12 cellular contexts compared by ENCODE assay signal in genomic region chr12:20527396-20528154, GRCh38.
DNase-seq lines count a peak whose midpoint lies in the region; ATAC-seq, FAIRE-seq and TF ChIP-seq lines count a peak whose summit lies in the region.
"Had no signal": no experiment of that assay in that cellular context is flagged by ENCODE, and none has a peak within 500 bp of the region (broad histone marks: within the 10 kb centered on the region; RNA-seq: fewer than 3 reads in every experiment).

No MANE protein-coding gene starts in this region.

- no peak overlapping the region for H3K18ac ChIP-seq in neuronal stem cell (ENCODE audit: low read length)

- no peak overlapping the region for H3K4ac ChIP-seq in neuronal stem cell (ENCODE audit: low read length)

- peaks cover 12% of the 10 kb centered on the region for H3K79me2 ChIP-seq in ACC112 (ENCODE audit: control insufficient read depth, insufficient read depth, low read length, unreplicated experiment)

- H3K9me3 ChIP-seq in neuronal stem cell (replicated peaks in 1 of 2; ENCODE audit: control insufficient read depth in 2 of 2, insufficient read depth in 1 of 2, low read depth in 1 of 2, low read length in 2 of 2) = no peaks in the 10 kb centered on the region
- H3K9me3 ChIP-seq: adrenal gland had no signal

- H2AFZ ChIP-seq in ACC112 (ENCODE audit: low read length, unreplicated experiment) (peak overlapping the region; percentile 80), neuronal stem cell (ENCODE audit: low read length) (peak overlapping the region; percentile 72)

- H3K27ac ChIP-seq in ACC112 (ENCODE audit: low read depth, low read length) (peak overlapping the region; percentile 80), neuronal stem cell (replicated peaks; ENCODE audit: low read length) (no peak overlapping the region)
- H3K27ac ChIP-seq: adrenal gland had no signal

- H2AK5ac ChIP-seq in neuronal stem cell (ENCODE audit: low read depth, low read length) = no peak overlapping the region

- H3K27me3 ChIP-seq in ACC112 (ENCODE audit: insufficient read depth, low read length) (no peaks in the 10 kb centered on the region), neuronal stem cell (ENCODE audit: control insufficient read depth in 3 of 3, insufficient read depth in 3 of 3, low read depth in 1 of 3, low read length in 3 of 3) (no peaks in the 10 kb centered on the region)
- H3K27me3 ChIP-seq: adrenal gland had no signal

- H2BK12ac ChIP-seq in neuronal stem cell (ENCODE audit: low read length) = no peak overlapping the region

- H3K14ac ChIP-seq in neuronal stem cell (ENCODE audit: low read length) = no peak overlapping the region

- no peak for FAIRE-seq in GM12891 (lab: Jason Lieb, UNC)

- no peak overlapping the region for H3K23ac ChIP-seq in neuronal stem cell (ENCODE audit: low read depth, low read length, poor library complexity)

- H3K4me2 ChIP-seq in neuronal stem cell (ENCODE audit: insufficient read depth, low read length, poor library complexity, severe bottlenecking) = no peak overlapping the region

- in situ Hi-C loops in astrocyte of the cerebellum (cut with HindIII; ENCODE audit: low sequenced_read_pairs) = no loop called here

- TF ChIP-seq CTCF in astrocyte of the cerebellum (IDR thresholded peaks at IDR 0.05; ENCODE audit: low read depth, low read length, missing control alignments) (no peak), foreskin fibroblast (IDR thresholded peaks at IDR 0.05; ENCODE audit: low read depth, low read length) (no peak)

- H3K36me3 ChIP-seq in ACC112 (ENCODE audit: insufficient read depth, low read length) = no peaks in the 10 kb centered on the region
- no peaks in the 10 kb centered on the region for H3K36me3 ChIP-seq in neuronal stem cell (replicated peaks in 1 of 2; ENCODE audit: control insufficient read depth in 2 of 2, insufficient read depth in 2 of 2, low read length in 2 of 2)
- H3K36me3 ChIP-seq: adrenal gland had no signal

- ATAC-seq in HG03457 (IDR thresholded peaks at IDR 0.05; ENCODE audit: unreplicated experiment) = no peak

- H2BK120ac ChIP-seq in neuronal stem cell (ENCODE audit: low read depth, low read length) = no peak overlapping the region

- no CpG with 5 or more reads among the region's 8 CpGs for WGBS in neuronal stem cell (ENCODE audit: extremely low coverage in 2 of 2, insufficient read length in 2 of 2, insufficient replicate concordance in 1 of 2), 2 donors

- no peak overlapping the region for H2BK5ac ChIP-seq in neuronal stem cell (ENCODE audit: low read length)

- H4K8ac ChIP-seq in neuronal stem cell (ENCODE audit: low read depth, low read length) = no peak overlapping the region

- H3K4me1 ChIP-seq in ACC112 (ENCODE audit: control insufficient read depth, insufficient read depth, low read length, unreplicated experiment) (peaks cover 46% of the 10 kb centered on the region), neuronal stem cell (ENCODE audit: control insufficient read depth in 2 of 2, insufficient read depth in 1 of 2, low read depth in 1 of 2, low read length in 2 of 2) (peaks cover 0 to 5% of the 10 kb centered on the region in 2 donors)
- H3K4me1 ChIP-seq: adrenal gland had no signal

- peak overlapping the region; percentile 61 for H3K4me3 ChIP-seq in ACC112 (ENCODE audit: low read depth, low read length)
- no peak overlapping the region for H3K4me3 ChIP-seq in astrocyte of the cerebellum (ENCODE audit: low read depth, low read length)
- no peak overlapping the region for H3K4me3 ChIP-seq in foreskin fibroblast (ENCODE audit: low read depth in 1 of 2, low read length in 2 of 2)
- H3K4me3 ChIP-seq in neuronal stem cell (ENCODE audit: low read length in 2 of 2) = no peak overlapping the region
- H3K4me3 ChIP-seq: adrenal gland had no signal

- TF ChIP-seq POLR2A in GM12891 (IDR thresholded peaks at IDR 0.05; ENCODE audit: low read depth, low read length) = no peak

- no peaks in the 10 kb centered on the region for H3K79me1 ChIP-seq in neuronal stem cell (ENCODE audit: low read depth, low read length)

- no peak overlapping the region for H3K9ac ChIP-seq in neuronal stem cell (ENCODE audit: low read depth, low read length, poor library complexity)

- H2BK15ac ChIP-seq in neuronal stem cell (ENCODE audit: low read length) = no peak overlapping the region

- H4K91ac ChIP-seq in neuronal stem cell (ENCODE audit: low read depth, low read length, poor library complexity) = no peak overlapping the region

- DNase-seq in astrocyte of the cerebellum (ENCODE audit: low read depth) (peak; percentile 87), foreskin fibroblast (peak; percentile 9 to 45), neuronal stem cell (ENCODE audit: low spot score) (no peak), GM12891 (ENCODE audit: insufficient read length, low spot score) (no peak), GDM1 (lab: John Stamatoyannopoulos, UW) (no peak)
- DNase-seq in stimulated activated CD4-positive, alpha-beta T cell treated with anti-CD3 and anti-CD28 coated beads, Interleukin-4, amount 100 ng/mL, for 4 hours = no peak
- DNase-seq: activated CD4-positive, CD25-positive, alpha-beta regulatory T cell; activated T-cell treated with anti-CD3 and anti-CD28 coated beads, Interleukin-2, amount 50 U/mL, for 1 hour; adrenal gland; DMS53 had no signal

TF ChIP-seq in GM12891, 5 proteins besides CTCF, POLR2A, EP300 and RAD21:
- TF ChIP-seq POLR2AphosphoS5 (IDR thresholded peaks at IDR 0.05; ENCODE audit: low read depth, low read length) = no peak
- TF ChIP-seq TAF1 (IDR thresholded peaks at IDR 0.05; ENCODE audit: low read depth, low read length) = no peak
- TF ChIP-seq POU2F2 (IDR thresholded peaks at IDR 0.05; ENCODE audit: low read depth, low read length) = no peak
- TF ChIP-seq SPI1 (IDR thresholded peaks at IDR 0.05; ENCODE audit: low read depth, low read length) = no peak
- TF ChIP-seq PAX5 (IDR thresholded peaks at IDR 0.05; ENCODE audit: insufficient read depth, low read length, severe bottlenecking) = no peak
TF ChIP-seq in GM12891: peak in this region for 0.

Comparison
In these comparisons a context has a peak if more than half of its experiments do, and no peak if none do; other contexts are left out.
1. DNase-seq: peak in astrocyte of the cerebellum (single experiment) and foreskin fibroblast (2 of 2); none in neuronal stem cell (single experiment), GM12891 (single experiment), GDM1 (single experiment) and stimulated activated CD4-positive, alpha-beta T cell treated with anti-CD3 and anti-CD28 coated beads, Interleukin-4, amount 100 ng/mL, for 4 hours (0 of 2).